In genomic region chr22:44723801-44724200, GRCh38 we compare ENCODE assay signal across 15 cellular contexts. TPM values are rescaled to one million over a fixed set of nuclear protein-coding genes. Genes with fewer than 3 reads are reported as not detected.
DNase-seq lines count a peak whose midpoint lies in the region; ATAC-seq, FAIRE-seq and TF ChIP-seq lines count a peak whose summit lies in the region.
"Had no signal": no experiment of that assay in that cellular context is flagged by ENCODE, and none has a peak within 500 bp of the region (broad histone marks: within the 10 kb centered on the region; RNA-seq: fewer than 3 reads in every experiment).

No MANE protein-coding gene starts in this region.

- H3K23ac ChIP-seq in H1 (ENCODE audit: insufficient read length) = no peak overlapping the region

- H4K8ac ChIP-seq in H1 (ENCODE audit: extremely low read depth, insufficient read depth, low read length) = no peak overlapping the region

- H3K4me3 Mint-ChIP-seq in progenitor cell of endocrine pancreas (ENCODE audit: low read depth) = no peak overlapping the region
- H3K4me3 Mint-ChIP-seq: neural crest cell had no signal

- H3K79me1 ChIP-seq in H1 (ENCODE audit: low read depth, low read length) = no peaks in the 10 kb centered on the region; the same call in 1 of the 2 replicates

- WGBS in H1 (ENCODE audit: extremely low coverage in 1 of 2, insufficient coverage in 1 of 2, insufficient read length in 1 of 2, insufficient replicate concordance in 2 of 2, low coverage in 1 of 2, low lambda C conversion rate in 2 of 2, missing lambda C conversion rate in 1 of 2), 2 experiments = 87% methylated on average over 2 of the region's 2 CpGs; no CpG with 5 or more reads in 1 of the 2 experiments
- 89 to 93% methylated on average over 2 of the region's 2 CpGs for WGBS in gastroesophageal sphincter (ENCODE audit: low coverage in 1 of 2), 2 donors

- no peak overlapping the region for H2AFZ ChIP-seq in H1 (ENCODE audit: low read length)

- peaks cover 0 to 8% (median 3%) of the 10 kb centered on the region in 4 experiments; a peak in 6 of 7 replicates for H3K4me1 ChIP-seq in H1 (replicated peaks in 1 of 4; ENCODE audit: control insufficient read depth in 3 of 4, insufficient read depth in 4 of 4, low read length in 3 of 4)
- H3K4me1 ChIP-seq in gastroesophageal sphincter = peaks cover 0 to 5% (median 0%) of the 10 kb centered on the region in 3 donors

- peaks cover 0 to 13% of the 10 kb centered on the region in 2 experiments for H4K20me1 ChIP-seq in H1 (replicated peaks in 1 of 2; ENCODE audit: control insufficient read depth in 1 of 2, insufficient read depth in 2 of 2, low read length in 2 of 2)

- H2AK5ac ChIP-seq in H1 (ENCODE audit: low read depth, low read length) = no peak overlapping the region

- no peak overlapping the region for H3K4ac ChIP-seq in H1 (replicated peaks; ENCODE audit: insufficient read length, low read depth, low read length)

- peak; percentile 39 for FAIRE-seq in H1 (lab: Jason Lieb, UNC)

- no peaks in the 10 kb centered on the region for H3K23me2 ChIP-seq in H1 (ENCODE audit: low read depth, low read length)

- TF ChIP-seq POLR2A in H1 (IDR thresholded peaks at IDR 0.05; ENCODE audit: control extremely low read depth in 1 of 2, low read depth in 2 of 2, low read length in 2 of 2) = no peak
- no peak for TF ChIP-seq POLR2A in gastroesophageal sphincter (IDR thresholded peaks at IDR 0.05)

- no peak for TF ChIP-seq RAD21 in H1 (IDR thresholded peaks at IDR 0.05 in 1 of 2, conservative IDR thresholded peaks at IDR 0.05 in 1 of 2; ENCODE audit: low read depth in 2 of 2, low read length in 2 of 2)

- no peak overlapping the region for H2BK5ac ChIP-seq in H1 (ENCODE audit: low read depth, low read length)

- no peak overlapping the region for H3K4me2 ChIP-seq in H1 (ENCODE audit: insufficient read depth in 1 of 2, low read depth in 2 of 2, low read length in 2 of 2)
- H3K4me2 ChIP-seq: BLaER1 treated with 17β-estradiol and CSF1 and Interleukin-3, amounts not matched to agents 10 nM and 100 nM had no signal

- no peaks in the 10 kb centered on the region for H3K9me3 Mint-ChIP-seq in progenitor cell of endocrine pancreas (ENCODE audit: low read depth)
- H3K9me3 Mint-ChIP-seq: neural crest cell had no signal

- no peaks in the 10 kb centered on the region for H3K9me3 ChIP-seq in H1 (ENCODE audit: insufficient read depth in 2 of 2, low read depth in 1 of 2, low read length in 1 of 2)
- H3K9me3 ChIP-seq in gastroesophageal sphincter = no peaks in the 10 kb centered on the region
- H3K9me3 ChIP-seq: BLaER1 treated with 17β-estradiol and CSF1 and Interleukin-3, amounts not matched to agents 10 nM and 100 nM; breast epithelium had no signal

- no peak overlapping the region for H2BK120ac ChIP-seq in H1 (replicated peaks; ENCODE audit: low read depth, low read length)

- H4K91ac ChIP-seq in H1 (replicated peaks; ENCODE audit: insufficient read length, low read length) = no peak overlapping the region

- H3K27me3 ChIP-seq in H1 (replicated peaks in 1 of 4; ENCODE audit: control insufficient read depth in 3 of 4, extremely low read depth in 1 of 4, insufficient read depth in 3 of 4, low read length in 3 of 4) (no peaks in the 10 kb centered on the region), gastroesophageal sphincter (peaks cover 3% of the 10 kb centered on the region)
- H3K27me3 ChIP-seq: BLaER1 treated with 17β-estradiol and CSF1 and Interleukin-3, amounts not matched to agents 10 nM and 100 nM; breast epithelium had no signal

- DNase-seq in A172 (ENCODE audit: low spot score) (peak; percentile 58), GM03348 (ENCODE audit: low spot score) (peak; percentile 46), OCI-M1 (lab: John Stamatoyannopoulos, UW) (peak; percentile 52), H1 (ENCODE audit: low read depth in 1 of 2, low spot score in 2 of 2) (no peak), progenitor cell of endocrine pancreas (ENCODE audit: low spot score, unreplicated experiment) (no peak)
- DNase-seq: H7, NCI-H2171 treated with DMSO at 0.1 percent for 48 hours had no signal

- peak overlapping the region in 1 of 4 experiments; percentile 39; a peak in 1 of 7 replicates for H3K9ac ChIP-seq in H1 (replicated peaks in 1 of 4; ENCODE audit: extremely low read depth in 1 of 4, low read depth in 3 of 4, low read length in 3 of 4)

- TF ChIP-seq CTCF in H1 (IDR thresholded peaks at IDR 0.05; ENCODE audit: control extremely low read depth in 1 of 3, insufficient read depth in 1 of 3, low read depth in 1 of 3, low read length in 3 of 3) (no peak), gastroesophageal sphincter (IDR thresholded peaks at IDR 0.05) (no peak), progenitor cell of endocrine pancreas (IDR thresholded peaks at IDR 0.05; ENCODE audit: unreplicated experiment) (no peak)

- POLR2A ChIA-PET in H1 (lab: Charles Lee; ENCODE audit: partially characterized antibody) = interaction anchor here (1.4 kb wide), 1 partner anchor 8 kb away, joined by 3 read pairs; no protein-coding TSS in a partner anchor

- TF ChIP-seq EP300 in H1 (IDR thresholded peaks at IDR 0.05; ENCODE audit: borderline replicate concordance in 1 of 2, low read depth in 2 of 2, low read length in 2 of 2) = no peak
- no peak for TF ChIP-seq EP300 in gastroesophageal sphincter (IDR thresholded peaks at IDR 0.05)

- H2BK20ac ChIP-seq in H1 (ENCODE audit: low read length) = no peak overlapping the region

- H2BK15ac ChIP-seq in H1 (ENCODE audit: low read length) = no peak overlapping the region

- H3K14ac ChIP-seq in H1 (ENCODE audit: insufficient read length) = no peak overlapping the region

- H3K4me3 ChIP-seq in H1 (ENCODE audit: extremely low read depth in 1 of 4, insufficient read depth in 2 of 4, low read depth in 3 of 4, low read length in 4 of 4) = no peak overlapping the region
- H3K4me3 ChIP-seq in gastroesophageal sphincter = no peak overlapping the region
- H3K4me3 ChIP-seq: BLaER1 treated with 17β-estradiol and CSF1 and Interleukin-3, amounts not matched to agents 10 nM and 100 nM; breast epithelium had no signal

- no peaks in the 10 kb centered on the region for H3K36me3 ChIP-seq in H1 (ENCODE audit: control insufficient read depth in 2 of 4, insufficient read depth in 4 of 4, low read length in 3 of 4)
- H3K36me3 ChIP-seq in gastroesophageal sphincter = peaks cover 0 to 9% of the 10 kb centered on the region in 2 donors
- H3K36me3 ChIP-seq: breast epithelium had no signal

- H4K5ac ChIP-seq in H1 (ENCODE audit: insufficient read length, low read depth, low read length) = no peak overlapping the region

- no peaks in the 10 kb centered on the region for H3K27me3 Mint-ChIP-seq in progenitor cell of endocrine pancreas

- H2BK12ac ChIP-seq in H1 (ENCODE audit: low read depth, low read length) = no peak overlapping the region

- H3K27ac Mint-ChIP-seq in progenitor cell of endocrine pancreas = no peak overlapping the region

- ATAC-seq in HG02938 (IDR thresholded peaks at IDR 0.05; ENCODE audit: unreplicated experiment) = no peak
- no peak for ATAC-seq in gastroesophageal sphincter
- ATAC-seq in GM21447 (IDR thresholded peaks at IDR 0.05; ENCODE audit: unreplicated experiment) = no peak
- ATAC-seq: activated CD4-positive, CD25-positive, alpha-beta regulatory T cell treated with anti-CD3 and anti-CD28 coated beads, Interleukin-2, amount 50 U/mL, for 24 hours; Right ventricle myocardium inferior had no signal

- no peak overlapping the region for H3K56ac ChIP-seq in H1 (replicated peaks; ENCODE audit: insufficient read length, low read depth, low read length)

- H3K27ac ChIP-seq in H1 (ENCODE audit: low read depth, low read length) = no peak overlapping the region
- no peak overlapping the region for H3K27ac ChIP-seq in gastroesophageal sphincter
- H3K27ac ChIP-seq: BLaER1 treated with 17β-estradiol and CSF1 and Interleukin-3, amounts not matched to agents 10 nM and 100 nM; breast epithelium had no signal

- H3K4me1 Mint-ChIP-seq in progenitor cell of endocrine pancreas (ENCODE audit: low read depth) = peaks cover 2% of the 10 kb centered on the region

- H3K18ac ChIP-seq in H1 (ENCODE audit: extremely low read depth, low read length) = no peak overlapping the region

- CTCF ChIA-PET in H1 (lab: Charles Lee; ENCODE audit: partially characterized antibody) = interaction anchor here (1.0 to 4.0 kb wide), 4 partner anchors 8 to 39 kb away, joined by 3 to 33 read pairs (median 12); no protein-coding TSS in a partner anchor

- no peaks in the 10 kb centered on the region for H3K79me2 ChIP-seq in H1 (ENCODE audit: control insufficient read depth in 1 of 2, insufficient read depth in 2 of 2, low read length in 2 of 2)

- peaks cover 3% of the 10 kb centered on the region for H3K36me3 Mint-ChIP-seq in progenitor cell of endocrine pancreas (ENCODE audit: insufficient read depth)

TF ChIP-seq in H1, 55 proteins besides CTCF, POLR2A, EP300 and RAD21 (continues in another document):
- no peak for TF ChIP-seq RNF2 (IDR thresholded peaks at IDR 0.05; ENCODE audit: borderline replicate concordance, low read depth, low read length, missing control alignments, poor library complexity, severe bottlenecking)

RNA-seq across cellular contexts. Expression of gene PRR5, which starts 21.8 kb away (rescaled TPM):
- total RNA-seq in A172 (2014; rRNA removed; shearing (Covaris generic)) = 3.7 and 7.1 TPM in 2 replicates
- 15.7 and 16.5 TPM in 2 replicates for total RNA-seq in H1 (2021; fragmentation: NEBNext Ultra II Directional; extraction: Animal tissue kit (Norgen Biotek cat#: 25700))
- 25.7 and 36.1 TPM in 2 replicates for polyA plus RNA-seq in H1 (2011; rRNA removed)
- 21.7 TPM for polyA plus RNA-seq in H1 (2011; cell fraction: cytosol; rRNA removed)
- polyA plus RNA-seq in H1 (2011; cell fraction: nucleus; rRNA removed) = 26.9 TPM
- polyA plus RNA-seq in H1 (2012, experiment 1 of 2) = 13.6 to 16.9 TPM (median 16.1 TPM) in 4 replicates
- polyA plus RNA-seq in H1 (2012, experiment 2 of 2) = 15.9 TPM
- 8.9 TPM for polyA plus RNA-seq in H1 (2013, experiment 1 of 2)
- polyA plus RNA-seq in H1 (2013, experiment 2 of 2) = 9.8 TPM
- polyA minus RNA-seq in H1 (2011; rRNA and poly(A)+ RNA removed) = 13.3 and 16.3 TPM in 2 replicates
- 15.0 TPM for polyA minus RNA-seq in H1 (2011; cell fraction: cytosol; rRNA and poly(A)+ RNA removed)
- 17.1 TPM for polyA minus RNA-seq in H1 (2011; cell fraction: nucleus; rRNA and poly(A)+ RNA removed)
- total RNA-seq in gastroesophageal sphincter = 1 to 10 TPM; 4.2 to 9.8 (median 7.1) TPM
- total RNA-seq in progenitor cell of endocrine pancreas = 20.5 and 21.3 TPM in 2 replicates

RNA-seq across cellular contexts. Expression of gene ARHGAP8, which starts 28.6 kb away (rescaled TPM):
- total RNA-seq in A172 (2014; rRNA removed; shearing (Covaris generic)) = not detected in 2 replicates
- 47.7 and 48.7 TPM in 2 replicates for total RNA-seq in H1 (2021; fragmentation: NEBNext Ultra II Directional; extraction: Animal tissue kit (Norgen Biotek cat#: 25700))
- 35.6 and 55.2 TPM in 2 replicates for polyA plus RNA-seq in H1 (2011; rRNA removed)
- polyA plus RNA-seq in H1 (2011; cell fraction: cytosol; rRNA removed) = 40.7 TPM
- 71.9 TPM for polyA plus RNA-seq in H1 (2011; cell fraction: nucleus; rRNA removed)
- 29.6 to 36.8 TPM (median 35.4 TPM) in 4 replicates for polyA plus RNA-seq in H1 (2012, experiment 1 of 2)
- 25.3 TPM for polyA plus RNA-seq in H1 (2012, experiment 2 of 2)
- polyA plus RNA-seq in H1 (2013, experiment 1 of 2) = 28.1 TPM
- polyA plus RNA-seq in H1 (2013, experiment 2 of 2) = 27.7 TPM
- 28.4 and 34.7 TPM in 2 replicates for polyA minus RNA-seq in H1 (2011; rRNA and poly(A)+ RNA removed)
- polyA minus RNA-seq in H1 (2011; cell fraction: cytosol; rRNA and poly(A)+ RNA removed) = 22.0 TPM
- 33.7 TPM for polyA minus RNA-seq in H1 (2011; cell fraction: nucleus; rRNA and poly(A)+ RNA removed)
- total RNA-seq in gastroesophageal sphincter (1 to 10 TPM in 1 of 4 donors, under 1 TPM in 1, not detected in 2; 0.31 to 1.6 TPM), progenitor cell of endocrine pancreas (100 and 105 TPM in 2 replicates)

Comparison
In these comparisons a context has a peak if more than half of its experiments do, and no peak if none do; other contexts are left out.
1. DNase-seq: peak in A172 (single experiment), GM03348 (single experiment) and OCI-M1 (single experiment); none in H1 (0 of 2) and progenitor cell of endocrine pancreas (single experiment).
2. RNA of gene ARHGAP8, which starts 28.6 kb away (total RNA-seq): 100 to 105 TPM in progenitor cell of endocrine pancreas and 47.7 to 48.7 TPM in H1; 0.31 to 1.6 TPM in gastroesophageal sphincter and not detected in A172; every median in the first group is over 10 times any median in the second.